In the genomic region with DNA sequence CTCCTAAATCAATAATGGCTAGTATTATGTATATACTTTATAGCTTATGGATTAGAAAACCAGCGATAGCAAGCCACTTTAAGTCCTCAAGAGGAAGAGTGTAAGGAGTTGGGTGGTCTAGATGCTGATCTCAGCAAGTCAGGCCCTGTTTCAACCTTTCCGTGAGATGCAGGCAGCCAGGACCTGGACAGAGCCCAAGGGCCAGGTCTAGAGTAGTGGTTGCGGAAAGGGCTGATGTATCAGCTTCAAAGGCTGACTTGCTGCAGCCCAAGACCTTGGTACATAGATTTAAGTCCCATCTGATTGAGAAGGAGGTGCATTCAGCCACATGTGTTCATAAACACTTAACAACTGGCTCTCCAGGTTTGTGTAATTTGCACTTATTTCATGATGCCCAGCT, we compare ENCODE assay signal across 16 cellular contexts.
DNase-seq lines count a peak whose midpoint lies in the region; ATAC-seq and FAIRE-seq lines count a peak whose summit lies in the region.
"Had no signal": no experiment of that assay in that cellular context is flagged by ENCODE, and none has a peak within 500 bp of the region (broad histone marks: within the 10 kb centered on the region; RNA-seq: fewer than 3 reads in every experiment).

No MANE protein-coding gene starts in this region.

- peaks cover 98% of the 10 kb centered on the region for H3K4me1 Mint-ChIP-seq in activated naive CD8-positive, alpha-beta T cell (ENCODE audit: low read depth)

- peak overlapping the region; percentile 90 for H3K27ac Mint-ChIP-seq in activated naive CD8-positive, alpha-beta T cell

- H3K36me3 ChIP-seq in BLaER1: peaks cover 73% of the 10 kb centered on the region
- no peaks in the 10 kb centered on the region for H3K36me3 ChIP-seq in muscle layer of duodenum (ENCODE audit: control insufficient read depth in 1 of 2, insufficient read depth in 2 of 2, low read length in 2 of 2)
- H3K36me3 ChIP-seq: ascending aorta, ovary had no signal

- FAIRE-seq in GM19239 (lab: Jason Lieb, UNC): peak; percentile 4

- H3K4me2 ChIP-seq in BLaER1: peak overlapping the region; percentile 97
- H3K4me2 ChIP-seq: SK-N-SH had no signal

- DNase-seq in GM19239 (ENCODE audit: insufficient read length, low spot score): no peak
- no peak for DNase-seq in stimulated activated CD4-positive, alpha-beta T cell treated with anti-CD3 and anti-CD28 coated beads, Interleukin-4, amount 100 ng/mL, for 24 hours
- DNase-seq in NCI-H2171 (lab: John Stamatoyannopoulos, UW): no peak
- DNase-seq in midbrain (lab: John Stamatoyannopoulos, UW): no peak
- DNase-seq: dorsolateral prefrontal cortex, NCI-H1092, ovary, SK-N-SH, testis had no signal

- no peak for ATAC-seq in GM18868 (IDR thresholded peaks at IDR 0.05; ENCODE audit: unreplicated experiment)

- H3K9me3 Mint-ChIP-seq in activated naive CD8-positive, alpha-beta T cell (ENCODE audit: low read depth): peaks cover 2% of the 10 kb centered on the region
- H3K9me3 Mint-ChIP-seq: memory B cell had no signal

- H3K4me1 ChIP-seq in BLaER1 (peaks cover 99% of the 10 kb centered on the region), muscle layer of duodenum (ENCODE audit: control insufficient read depth in 1 of 2, insufficient read depth in 2 of 2, low read length in 2 of 2) (peaks cover 14 to 30% of the 10 kb centered on the region in 2 donors)
- H3K4me1 ChIP-seq: ascending aorta had no signal

- H3K9ac ChIP-seq in BLaER1: peak overlapping the region; percentile 61
- H3K9ac ChIP-seq: SK-N-SH had no signal

- H4K20me1 ChIP-seq in BLaER1: peaks cover 100% of the 10 kb centered on the region

- peak overlapping the region; percentile 77 for H3K4me3 Mint-ChIP-seq in activated naive CD8-positive, alpha-beta T cell

- H3K36me3 Mint-ChIP-seq in activated naive CD8-positive, alpha-beta T cell: peaks cover 15% of the 10 kb centered on the region

- H3K27me3 ChIP-seq in BLaER1: no peaks in the 10 kb centered on the region
- H3K27me3 ChIP-seq in muscle layer of duodenum (ENCODE audit: low read depth, low read length): no peaks in the 10 kb centered on the region
- H3K27me3 ChIP-seq: ascending aorta, ovary, testis had no signal

- H3K4me3 ChIP-seq in BLaER1 (0 out of 2 replicates have a peak overlapping the region, but pooled peaks have one; percentile 52), muscle layer of duodenum (ENCODE audit: low read depth in 1 of 2, low read length in 2 of 2) (no peak overlapping the region)
- H3K4me3 ChIP-seq: ascending aorta, dorsolateral prefrontal cortex, ovary, testis had no signal

- H3K27me3 Mint-ChIP-seq in activated naive CD8-positive, alpha-beta T cell: no peaks in the 10 kb centered on the region
- H3K27me3 Mint-ChIP-seq: memory B cell had no signal

- no peaks in the 10 kb centered on the region for H3K9me3 ChIP-seq in BLaER1
- no peaks in the 10 kb centered on the region for H3K9me3 ChIP-seq in muscle layer of duodenum (ENCODE audit: control insufficient read depth in 1 of 2, low read length in 2 of 2)
- H3K9me3 ChIP-seq: ascending aorta, ovary, SK-N-SH, testis had no signal

- peak overlapping the region; percentile 62 for H3K27ac ChIP-seq in BLaER1
- peak overlapping the region; percentile 27 for H3K27ac ChIP-seq in muscle layer of duodenum (ENCODE audit: low read length)
- H3K27ac ChIP-seq: ascending aorta, ovary, testis, VCaP had no signal
